Comparison of ENCODE assay signal across 35 cellular contexts in genomic region chr18:12825230-12825629, GRCh38.
"Had no signal": no experiment of that assay in that cellular context is flagged by ENCODE, and none has a peak within 500 bp of the region (broad histone marks: within the 10 kb centered on the region; RNA-seq: fewer than 3 reads in every experiment).

No MANE protein-coding gene starts in this region.

- H3K4me3 Mint-ChIP-seq: activated B cell treated with CpG ODN at 0.5 μM for 24 hours; activated CD4-positive, alpha-beta memory T cell treated with anti-CD3 and anti-CD28 coated beads for 36 hours; activated CD4-positive, alpha-beta T cell treated with anti-CD3 and anti-CD28 coated beads, Interleukin-2, amount 10 ng/mL, durations not matched to agents 24 days and 14 days; activated CD8-positive, alpha-beta T cell treated with anti-CD3 and anti-CD28 coated beads for 36 hours; activated naive CD4-positive, alpha-beta T cell treated with anti-CD3 and anti-CD28 coated beads for 36 hours; activated naive CD8-positive, alpha-beta T cell treated with anti-CD3 and anti-CD28 coated beads for 36 hours; activated T-cell treated with anti-CD3 and anti-CD28 coated beads, Interleukin-2, amount 50 U/mL, for 4 hours; activated T-cell treated with anti-CD3 and anti-CD28 coated beads, Interleukin-2, amount 50 U/mL, for 72 hours; activated T-helper 1 cell treated with anti-CD3 and anti-CD28 coated beads, Interleukin-12 subunit alpha, Interleukin-12 subunit beta, Interleukin-2, Interleukin-4 antibody, amounts not matched to agents 30 ng/mL and 10 ng/mL and 1 ng/mL, durations not matched to agents 14 hours and 24 hours and 36 hours; activated T-helper 17 cell treated with anti-CD3 and anti-CD28 coated beads, Interleukin-2, amount 50 U/mL, for 72 hours; T-cell; T-helper 17 cell; T-helper 2 cell treated with Interferon-gamma antibody and Interleukin-4, amounts not matched to agents 5 μg/mL and 100 μg/mL, for 36 hours had no signal

- ATAC-seq: activated CD8-positive, alpha-beta T cell treated with anti-CD3 and anti-CD28 coated beads for 36 hours; activated naive CD4-positive, alpha-beta T cell treated with anti-CD3 and anti-CD28 coated beads, Interleukin-2, amount 50 U/mL, for 72 hours; activated T-cell treated with anti-CD3 and anti-CD28 coated beads, Interleukin-2, amount 50 U/mL, for 4 hours; activated T-cell treated with anti-CD3 and anti-CD28 coated beads, Interleukin-2, amount 50 U/mL, for 72 hours; activated T-helper 17 cell treated with anti-CD3 and anti-CD28 coated beads, Interleukin-2, amount 50 U/mL, for 72 hours; body of pancreas; T-cell; T-helper 17 cell had no signal

- H3K27ac Mint-ChIP-seq: activated B cell treated with CpG ODN at 0.5 μM for 24 hours; activated CD4-positive, alpha-beta memory T cell treated with anti-CD3 and anti-CD28 coated beads for 36 hours; activated CD4-positive, alpha-beta T cell treated with anti-CD3 and anti-CD28 coated beads, Interleukin-2, amount 10 ng/mL, durations not matched to agents 24 days and 14 days; activated CD8-positive, alpha-beta T cell treated with anti-CD3 and anti-CD28 coated beads for 36 hours; activated naive CD4-positive, alpha-beta T cell treated with anti-CD3 and anti-CD28 coated beads for 36 hours; activated naive CD4-positive, alpha-beta T cell treated with anti-CD3 and anti-CD28 coated beads, Interleukin-2, amount 50 U/mL, for 72 hours; activated naive CD8-positive, alpha-beta T cell treated with anti-CD3 and anti-CD28 coated beads for 36 hours; activated T-cell treated with anti-CD3 and anti-CD28 coated beads, Interleukin-2, amount 50 U/mL, for 72 hours; activated T-helper 1 cell treated with anti-CD3 and anti-CD28 coated beads, Interleukin-12 subunit alpha, Interleukin-12 subunit beta, Interleukin-2, Interleukin-4 antibody, amounts not matched to agents 30 ng/mL and 10 ng/mL and 1 ng/mL, durations not matched to agents 14 hours and 24 hours and 36 hours; activated T-helper 17 cell treated with anti-CD3 and anti-CD28 coated beads, Interleukin-2, amount 50 U/mL, for 72 hours; T-cell; T-helper 17 cell; T-helper 2 cell treated with Interferon-gamma antibody and Interleukin-4, amounts not matched to agents 5 μg/mL and 100 μg/mL, for 36 hours had no signal

- H3K27ac ChIP-seq: adrenal gland, body of pancreas, brain microvascular endothelial cell, breast epithelium, VCaP had no signal

- H3K9me3 ChIP-seq: body of pancreas had no signal

- H3K27me3 ChIP-seq: adrenal gland, body of pancreas, brain microvascular endothelial cell, breast epithelium had no signal

- H3K4me1 ChIP-seq: adrenal gland, body of pancreas, breast epithelium had no signal

- H3K27me3 Mint-ChIP-seq: activated B cell treated with CpG ODN at 0.5 μM for 24 hours; activated CD4-positive, alpha-beta memory T cell treated with anti-CD3 and anti-CD28 coated beads for 36 hours; activated CD4-positive, alpha-beta T cell treated with anti-CD3 and anti-CD28 coated beads, Interleukin-2, amount 10 ng/mL, durations not matched to agents 24 days and 14 days; activated CD8-positive, alpha-beta T cell treated with anti-CD3 and anti-CD28 coated beads for 36 hours; activated naive CD8-positive, alpha-beta T cell treated with anti-CD3 and anti-CD28 coated beads for 36 hours; activated T-helper 17 cell treated with anti-CD3 and anti-CD28 coated beads, Interleukin-2, amount 50 U/mL, for 72 hours; T-cell; T-helper 17 cell had no signal

- DNase-seq: activated B cell treated with CpG ODN at 0.5 μM for 24 hours; activated CD4-positive, alpha-beta memory T cell treated with anti-CD3 and anti-CD28 coated beads for 36 hours; activated CD4-positive, alpha-beta T cell treated with anti-CD3 and anti-CD28 coated beads for 4 hours; activated CD4-positive, alpha-beta T cell treated with anti-CD3 and anti-CD28 coated beads, Interleukin-2, amount 10 ng/mL, durations not matched to agents 24 days and 14 days; activated CD4-positive, alpha-beta T cell treated with anti-CD3 and anti-CD28 coated beads, Interleukin-2, amount 50 U/mL, for 1 hour; activated CD4-positive, alpha-beta T cell treated with anti-CD3 and anti-CD28 coated beads, Interleukin-2, amount 50 U/mL, for 4 hours; activated CD4-positive, CD25-positive, alpha-beta regulatory T cell treated with anti-CD3 and anti-CD28 coated beads, Interleukin-2, amount 50 U/mL, for 72 hours; activated CD8-positive, alpha-beta memory T cell treated with anti-CD3 and anti-CD28 coated beads, Interleukin-2, amount 50 U/mL, for 4 hours; activated CD8-positive, alpha-beta T cell treated with anti-CD3 and anti-CD28 coated beads for 36 hours; activated effector memory CD4-positive, alpha-beta T cell treated with anti-CD3 and anti-CD28 coated beads, Interleukin-2, amount 50 U/mL, for 16 hours; activated gamma-delta T cell treated with Interleukin-2 at 50 U/mL for 16 hours; activated naive CD4-positive, alpha-beta T cell; activated naive CD4-positive, alpha-beta T cell treated with anti-CD3 and anti-CD28 coated beads for 36 hours; activated naive CD8-positive, alpha-beta T cell treated with anti-CD3 and anti-CD28 coated beads for 36 hours; activated T-cell treated with anti-CD3 and anti-CD28 coated beads for 4 hours; activated T-cell treated with anti-CD3 and anti-CD28 coated beads, Interleukin-2, amount 50 U/mL, for 1 hour; activated T-cell treated with anti-CD3 and anti-CD28 coated beads, Interleukin-2, amount 50 U/mL, for 4 hours; activated T-cell treated with anti-CD3 and anti-CD28 coated beads, Interleukin-2, amount 50 U/mL, for 72 hours; adrenal gland; amniotic stem cell; aorta; body of pancreas; brain microvascular endothelial cell; central memory CD4-positive, alpha-beta T cell; T-cell; T-helper 17 cell; T-helper 9 cell had no signal

- H3K4me1 Mint-ChIP-seq: activated B cell treated with CpG ODN at 0.5 μM for 24 hours had no signal

- H3K4me3 ChIP-seq: adrenal gland, body of pancreas, breast epithelium had no signal

- H3K9me3 Mint-ChIP-seq: activated naive CD4-positive, alpha-beta T cell treated with anti-CD3 and anti-CD28 coated beads, Interleukin-2, amount 50 U/mL, for 72 hours had no signal

- FAIRE-seq: astrocyte, TTC549 had no signal

- H3K36me3 ChIP-seq: brain microvascular endothelial cell, breast epithelium had no signal
